26 cellular contexts compared by ENCODE assay signal in the genomic region with DNA sequence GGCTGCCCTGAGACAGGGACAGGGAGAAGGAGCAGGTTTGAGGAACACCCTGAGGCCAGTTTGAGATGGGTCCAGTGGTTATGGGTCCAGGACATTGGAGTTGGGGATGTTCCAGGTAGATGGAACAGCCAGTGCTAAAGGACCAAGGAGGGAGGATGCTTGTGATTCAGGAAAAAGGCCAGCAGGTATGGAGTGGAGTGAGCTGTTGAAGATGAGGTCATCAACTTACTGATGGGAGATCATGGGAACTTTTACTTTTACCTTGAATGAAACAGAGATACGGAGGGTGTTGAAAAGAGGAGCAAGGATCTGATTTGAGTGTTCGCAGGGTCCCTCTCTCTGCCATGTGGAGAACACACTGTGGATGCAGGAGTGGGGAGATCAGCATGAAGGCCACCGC. TPM values are rescaled to one million over a fixed set of nuclear protein-coding genes. Genes with fewer than 3 reads are reported as not detected.
DNase-seq lines count a peak whose midpoint lies in the region; ATAC-seq, FAIRE-seq and TF ChIP-seq lines count a peak whose summit lies in the region.
"Had no signal": no experiment of that assay in that cellular context is flagged by ENCODE, and none has a peak within 500 bp of the region (broad histone marks: within the 10 kb centered on the region; RNA-seq: fewer than 3 reads in every experiment).

No MANE protein-coding gene starts in this region.

- H4K91ac ChIP-seq in mesenchymal stem cell (ENCODE audit: low read length), result no peak overlapping the region

- H3K4me1 ChIP-seq in HEK293 (ENCODE audit: control insufficient read depth, insufficient read depth, low read length) (no peaks in the 10 kb centered on the region), K562 (replicated peaks in 1 of 2; ENCODE audit: control insufficient read depth in 2 of 2, insufficient read depth in 2 of 2, low read length in 2 of 2) (peaks cover 4 to 25% of the 10 kb centered on the region in 2 experiments), mesenchymal stem cell (ENCODE audit: control insufficient read depth, insufficient read depth, low read depth, low read length) (peaks cover 4% of the 10 kb centered on the region), osteoblast (ENCODE audit: insufficient read depth, low read length) (no peaks in the 10 kb centered on the region), hepatocyte (ENCODE audit: insufficient read depth) (no peaks in the 10 kb centered on the region)
- H3K4me1 ChIP-seq: BE2C, BLaER1 had no signal

- TF ChIP-seq CTCF in HEK293 (tag by site-specific recombination; IDR thresholded peaks at IDR 0.05), result no peak
- no peak for TF ChIP-seq CTCF in K562 (IDR thresholded peaks at IDR 0.05 in 2 of 3, conservative IDR thresholded peaks at IDR 0.05 in 1 of 3; ENCODE audit: insufficient read depth in 2 of 3, low read depth in 1 of 3, low read length in 3 of 3)
- TF ChIP-seq CTCF in osteoblast (IDR thresholded peaks at IDR 0.05; ENCODE audit: extremely low read depth, low read depth, low read length), result no peak
- TF ChIP-seq CTCF in hepatocyte (IDR thresholded peaks at IDR 0.05; ENCODE audit: poor library complexity), result no peak

- POLR2A ChIA-PET in HEK293 (lab: Yijun Ruan, JAX) (interaction anchor here (0.6 kb wide), 1 partner anchor 115 kb away, joined by 3 read pairs; no protein-coding TSS in a partner anchor), K562 (lab: Yijun Ruan, JAX) (interaction anchor here (0.7 to 0.8 kb wide), 2 partner anchors 14 to 103 kb away, joined by 3 read pairs; no protein-coding TSS in a partner anchor)

- H2BK5ac ChIP-seq in mesenchymal stem cell (ENCODE audit: low read depth, low read length, poor library complexity, severe bottlenecking), result no peak overlapping the region

- H4K20me1 ChIP-seq in K562 (replicated peaks; ENCODE audit: control insufficient read depth, insufficient read depth, low read length), result no peaks in the 10 kb centered on the region
- H4K20me1 ChIP-seq in osteoblast (ENCODE audit: insufficient read depth, low read length), result no peaks in the 10 kb centered on the region
- H4K20me1 ChIP-seq in hepatocyte (ENCODE audit: insufficient read depth, poor library complexity, severe bottlenecking), result no peaks in the 10 kb centered on the region
- H4K20me1 ChIP-seq: BLaER1 had no signal

- H3K79me1 ChIP-seq in mesenchymal stem cell (replicated peaks; ENCODE audit: low read length, poor library complexity, severe bottlenecking), result no peaks in the 10 kb centered on the region

- no peak overlapping the region for H2AFZ ChIP-seq in K562 (ENCODE audit: low read depth, low read length)
- H2AFZ ChIP-seq in mesenchymal stem cell (ENCODE audit: low read depth, low read length), result no peak overlapping the region
- H2AFZ ChIP-seq in osteoblast (ENCODE audit: low read length), result no peak overlapping the region
- no peak overlapping the region for H2AFZ ChIP-seq in hepatocyte

- ATAC-seq in K562, result no peak

- in situ Hi-C loops in K562 (cut with MboI), result no loop called here

- H3K4ac ChIP-seq in mesenchymal stem cell (ENCODE audit: low read depth in 1 of 2, low read length in 2 of 2), result no peak overlapping the region

- H3K4me2 ChIP-seq in K562 (ENCODE audit: insufficient read depth, low read length) (no peak overlapping the region), mesenchymal stem cell (ENCODE audit: low read length, poor library complexity, severe bottlenecking) (no peak overlapping the region), osteoblast (ENCODE audit: insufficient read depth, low read length) (no peak overlapping the region), hepatocyte (no peak overlapping the region)
- H3K4me2 ChIP-seq: BLaER1 had no signal

- intact Hi-C loops in K562 (cut with micrococcal nuclease), result no loop called here

- FAIRE-seq in K562 (lab: Jason Lieb, UNC), result no peak
- FAIRE-seq: A204.1, G401.6, GM12891, GM19239 had no signal

- 41% methylated on average over 3 of the region's 3 CpGs for WGBS in K562 (ENCODE audit: insufficient coverage, low coverage, missing lambda C conversion rate)
- WGBS in mesenchymal stem cell, result 81% methylated on average over 3 of the region's 3 CpGs
- 94% methylated on average over 3 of the region's 3 CpGs for WGBS in hepatocyte (ENCODE audit: low lambda C conversion rate, missing lambda C conversion rate)

- H3K9ac ChIP-seq in K562 (ENCODE audit: insufficient read depth in 1 of 2, low read depth in 2 of 2, low read length in 2 of 2) (peak overlapping the region in 1 of 2 experiments; percentile 7; a peak in 1 of 4 replicates), mesenchymal stem cell (ENCODE audit: low read length) (no peak overlapping the region)
- H3K9ac ChIP-seq: BLaER1 had no signal

- no peaks in the 10 kb centered on the region; a peak in 1 of 3 replicates for H3K36me3 ChIP-seq in HEK293 (ENCODE audit: control insufficient read depth in 2 of 2, insufficient read depth in 1 of 2, low read length in 2 of 2)
- no peaks in the 10 kb centered on the region for H3K36me3 ChIP-seq in K562 (ENCODE audit: control insufficient read depth, insufficient read depth, low read length)
- H3K36me3 ChIP-seq in mesenchymal stem cell (ENCODE audit: control insufficient read depth in 1 of 2, insufficient read depth in 2 of 2, low read depth in 1 of 2, low read length in 2 of 2), result no peaks in the 10 kb centered on the region
- no peaks in the 10 kb centered on the region for H3K36me3 ChIP-seq in osteoblast (ENCODE audit: insufficient read depth, low read length)
- H3K36me3 ChIP-seq in hepatocyte (replicated peaks; ENCODE audit: insufficient read depth, low read depth), result no peaks in the 10 kb centered on the region
- H3K36me3 ChIP-seq: BE2C, BLaER1 had no signal

- CTCF ChIA-PET in HEK293 (lab: Yijun Ruan, JAX), result interaction anchor here (0.6 to 3.0 kb wide), 7 partner anchors 12 to 187 kb away, joined by 4 to 18 read pairs (median 5); no protein-coding TSS in a partner anchor
- CTCF ChIA-PET in K562 (lab: Yijun Ruan, JAX; ENCODE audit: low intra/inter-chr PET ratio), result no interaction called here

- no peak overlapping the region for H2BK15ac ChIP-seq in mesenchymal stem cell (ENCODE audit: low read depth, poor library complexity, severe bottlenecking)

- H3K23ac ChIP-seq in mesenchymal stem cell (ENCODE audit: low read length in 2 of 2), result no peak overlapping the region

- no peak overlapping the region for H2BK12ac ChIP-seq in mesenchymal stem cell (ENCODE audit: low read length in 2 of 2)

- H3K14ac ChIP-seq in mesenchymal stem cell (ENCODE audit: low read length in 2 of 2), result no peak overlapping the region

- H2BK120ac ChIP-seq in mesenchymal stem cell (ENCODE audit: low read depth, low read length), result no peak overlapping the region

- no peaks in the 10 kb centered on the region; the same call in 1 of the 2 replicates for H3K9me3 ChIP-seq in HEK293 (ENCODE audit: control insufficient read depth, insufficient read depth, low read depth, low read length)
- no peaks in the 10 kb centered on the region for H3K9me3 ChIP-seq in K562 (replicated peaks; ENCODE audit: control insufficient read depth, insufficient read depth, low read depth, low read length)
- H3K9me3 ChIP-seq in mesenchymal stem cell (ENCODE audit: control insufficient read depth, low read length), result no peaks in the 10 kb centered on the region
- no peaks in the 10 kb centered on the region for H3K9me3 ChIP-seq in osteoblast (ENCODE audit: low read depth, low read length)
- H3K9me3 ChIP-seq in hepatocyte (ENCODE audit: low read depth), result no peaks in the 10 kb centered on the region
- H3K9me3 ChIP-seq: BE2C, BLaER1 had no signal

- BruUV-seq in K562 (replicated peaks; lab: Mats Ljungman, UMichigan), result no TSS peak

- peaks cover 3% of the 10 kb centered on the region for H3K9me1 ChIP-seq in K562 (ENCODE audit: control insufficient read depth, insufficient read depth, low read length)

- no peaks in the 10 kb centered on the region for H3K9me2 ChIP-seq in hepatocyte (replicated peaks; ENCODE audit: insufficient read depth)

- H4K8ac ChIP-seq in mesenchymal stem cell (ENCODE audit: low read length), result peak overlapping the region; percentile 23

- H3K4me3 ChIP-seq in HEK293 (ENCODE audit: low read depth, low read length), result no peak overlapping the region
- H3K4me3 ChIP-seq in K562, result no peak overlapping the region
- H3K4me3 ChIP-seq in mesenchymal stem cell (ENCODE audit: insufficient read depth in 1 of 2, low read depth in 1 of 2, low read length in 2 of 2), result no peak overlapping the region
- H3K4me3 ChIP-seq in osteoblast (ENCODE audit: insufficient read depth, low read length), result no peak overlapping the region
- no peak overlapping the region for H3K4me3 ChIP-seq in hepatocyte
- H3K4me3 ChIP-seq: BLaER1 had no signal

- H3K18ac ChIP-seq in mesenchymal stem cell (ENCODE audit: low read depth in 1 of 2, low read length in 2 of 2), result no peak overlapping the region

- no peak for TF ChIP-seq EP300 in K562 (IDR thresholded peaks at IDR 0.05; ENCODE audit: low read length)

- H3K79me2 ChIP-seq in K562 (ENCODE audit: control insufficient read depth, insufficient read depth, low read length), result no peaks in the 10 kb centered on the region
- H3K79me2 ChIP-seq in osteoblast (ENCODE audit: insufficient read depth, low read length), result no peaks in the 10 kb centered on the region
- no peaks in the 10 kb centered on the region for H3K79me2 ChIP-seq in hepatocyte

- H2AK5ac ChIP-seq in mesenchymal stem cell (ENCODE audit: low read length, severe bottlenecking), result no peak overlapping the region

- no peak overlapping the region for H3K27ac ChIP-seq in HEK293 (ENCODE audit: extremely low read depth, low read depth, low read length)
- no peak overlapping the region for H3K27ac ChIP-seq in K562 (ENCODE audit: extremely low read depth, low read depth, low read length)
- H3K27ac ChIP-seq in mesenchymal stem cell (ENCODE audit: low read length, poor library complexity, severe bottlenecking), result no peak overlapping the region
- no peak overlapping the region for H3K27ac ChIP-seq in osteoblast (ENCODE audit: low read depth, low read length)
- H3K27ac ChIP-seq in hepatocyte, result no peak overlapping the region
- H3K27ac ChIP-seq: BLaER1 had no signal

- no peaks in the 10 kb centered on the region for H3K27me3 ChIP-seq in K562 (ENCODE audit: control insufficient read depth in 2 of 2, insufficient read depth in 2 of 2, low read length in 2 of 2)
- H3K27me3 ChIP-seq in mesenchymal stem cell (ENCODE audit: control insufficient read depth in 1 of 2, insufficient read depth in 1 of 2, low read length in 2 of 2), result peaks cover 33 to 34% of the 10 kb centered on the region in 2 experiments
- peaks cover 5% of the 10 kb centered on the region for H3K27me3 ChIP-seq in osteoblast (ENCODE audit: insufficient read depth, low read length)
- peaks cover 5% of the 10 kb centered on the region for H3K27me3 ChIP-seq in hepatocyte
- H3K27me3 ChIP-seq: BE2C, BLaER1 had no signal

- no peak for TF ChIP-seq POLR2A in K562 (conservative IDR thresholded peaks at IDR 0.05)

- DNase-seq in K562 (ENCODE audit: extremely low read depth in 1 of 4, low spot score in 3 of 4), result no peak
- DNase-seq in mesenchymal stem cell, result no peak
- peak; percentile 56 for DNase-seq in osteoblast (ENCODE audit: insufficient read length, low spot score, missing footprints)
- no peak for DNase-seq in hepatocyte (ENCODE audit: low spot score)
- DNase-seq in DMS53 (lab: John Stamatoyannopoulos, UW), result no peak
- no peak for DNase-seq in NCI-H526 treated with DMSO at 0.1 percent for 48 hours (lab: John Stamatoyannopoulos, UW)
- no peak for DNase-seq in activated naive CD4-positive, alpha-beta T cell treated with anti-CD3 and anti-CD28 coated beads, Interleukin-2, amount 50 U/mL, for 16 hours
- DNase-seq: 8988T; ACHN; BE2C; C1 segment of cervical spinal cord; CD4-positive, alpha-beta memory T cell; CD4-positive, CD25-positive, alpha-beta regulatory T cell; CD8-positive, alpha-beta memory T cell; COR-L47; DMS 273 treated with DMSO at 0.1 percent for 48 hours; DMS153; DMS79 treated with DMSO at 0.1 percent for 48 hours; GF-D8 had no signal

- no peak for TF ChIP-seq RAD21 in K562 (CRISPR knock-in tag; conservative IDR thresholded peaks at IDR 0.05 in 1 of 2, IDR thresholded peaks at IDR 0.05 in 1 of 2)

RNA-seq across cellular contexts. Expression of a gene that starts 25.5 kb away (rescaled TPM):
- total RNA-seq in K562 (2011; cell fraction: chromatin; rRNA removed; ENCODE audit: low replicate concordance), result 5.7 and 11.0 TPM in 2 replicates
- total RNA-seq in K562 (2011; cell fraction: nucleolus; rRNA removed), result 3.8 and 4.5 TPM in 2 replicates
- total RNA-seq in K562 (2011; cell fraction: nucleoplasm; rRNA removed), result 5.3 and 6.9 TPM in 2 replicates
- total RNA-seq in K562 (2014; rRNA removed) (0.86 and 2.0 TPM in 2 replicates), K562 (2014; rRNA removed; fragmentation: Illumina TruSeq; extraction: Trizol) (0.16 and 0.47 TPM in 2 replicates), K562 (2015; rRNA removed; fragmentation: Illumina TruSeq; extraction: Trizol) (0.83 and 1.3 TPM in 2 replicates), K562 (2021) (1.5 and 1.6 TPM in 2 replicates), osteoblast (0.72 and 1.2 TPM in 2 replicates), hepatocyte (0.28 and 0.67 TPM in 2 replicates)
- polyA plus RNA-seq in K562 (2011; rRNA removed) (1.2 and 1.3 TPM in 2 replicates), K562 (2014; fragmentation: Illumina TruSeq; extraction: Trizol) (0.51 and 0.70 TPM in 2 replicates), K562 (2014; fragmentation: Nextera tagmentation; extraction: Ambion mirVana) (under 1 TPM; 0.01 to 0.10 TPM), K562 (2014; rRNA removed) (1.2 and 1.3 TPM in 2 replicates), hepatocyte (0.66 and 1.3 TPM in 2 replicates)
- polyA plus RNA-seq in K562 (2011; cell fraction: cytosol; rRNA removed), result 0.94 and 1.8 TPM in 2 replicates
- polyA plus RNA-seq in K562 (2011; cell fraction: nucleus; rRNA removed), result 2.6 and 3.5 TPM in 2 replicates
- polyA plus RNA-seq in K562 (2012), result 1.7 and 1.9 TPM in 2 replicates
- 1.1 and 1.5 TPM in 2 replicates for polyA minus RNA-seq in K562 (2011; rRNA and poly(A)+ RNA removed)
- 0.38 and 0.46 TPM in 2 replicates for polyA minus RNA-seq in K562 (2011; cell fraction: cytosol; rRNA and poly(A)+ RNA removed)
- 0.81 and 1.4 TPM in 2 replicates for polyA minus RNA-seq in K562 (2011; cell fraction: nucleus; rRNA and poly(A)+ RNA removed)
- 0.23 TPM for polyA plus RNA-seq in mesenchymal stem cell (2013, experiment 1 of 2)
- polyA plus RNA-seq in mesenchymal stem cell (2013, experiment 2 of 2), result 0.15 TPM
- total RNA-seq: CD4-positive, CD25-positive, alpha-beta regulatory T cell had no signal
- polyA plus RNA-seq: CD14-positive monocyte; CD4-positive, CD25-positive, alpha-beta regulatory T cell; CD8-positive, alpha-beta memory T cell had no signal

RNA-seq across cellular contexts. Expression of a gene that starts 26.7 kb away (rescaled TPM):
- 26.9 and 65.0 TPM in 2 replicates for total RNA-seq in K562 (2011; cell fraction: chromatin; rRNA removed; ENCODE audit: low replicate concordance)
- total RNA-seq in K562 (2011; cell fraction: nucleolus; rRNA removed), result 107 and 125 TPM in 2 replicates
- 74.7 and 75.7 TPM in 2 replicates for total RNA-seq in K562 (2011; cell fraction: nucleoplasm; rRNA removed)
- 749 and 813 TPM in 2 replicates for total RNA-seq in K562 (2014; rRNA removed)
- 110 and 229 TPM in 2 replicates for total RNA-seq in K562 (2014; rRNA removed; fragmentation: Illumina TruSeq; extraction: Trizol)
- 331 and 332 TPM in 2 replicates for total RNA-seq in K562 (2015; rRNA removed; fragmentation: Illumina TruSeq; extraction: Trizol)
- total RNA-seq in K562 (2021), result 457 and 476 TPM in 2 replicates
- polyA plus RNA-seq in K562 (2011; rRNA removed), result 368 and 461 TPM in 2 replicates
- 836 and 2,229 TPM in 2 replicates for polyA plus RNA-seq in K562 (2011; cell fraction: cytosol; rRNA removed)
- 252 and 288 TPM in 2 replicates for polyA plus RNA-seq in K562 (2011; cell fraction: nucleus; rRNA removed)
- 416 and 585 TPM in 2 replicates for polyA plus RNA-seq in K562 (2012)
- polyA plus RNA-seq in K562 (2014; fragmentation: Illumina TruSeq; extraction: Trizol), result 260 and 428 TPM in 2 replicates
- polyA plus RNA-seq in K562 (2014; fragmentation: Nextera tagmentation; extraction: Ambion mirVana), result 100 to 1,000 TPM in 1 of 2 experiments, 10 to 100 TPM in 1; 81.1 to 184 TPM
- polyA plus RNA-seq in K562 (2014; rRNA removed), result 634 and 677 TPM in 2 replicates
- polyA minus RNA-seq in K562 (2011; rRNA and poly(A)+ RNA removed), result 85.4 and 138 TPM in 2 replicates
- polyA minus RNA-seq in K562 (2011; cell fraction: cytosol; rRNA and poly(A)+ RNA removed), result 198 and 225 TPM in 2 replicates
- 34.6 and 38.7 TPM in 2 replicates for polyA minus RNA-seq in K562 (2011; cell fraction: nucleus; rRNA and poly(A)+ RNA removed)
- polyA plus RNA-seq in mesenchymal stem cell (2013, experiment 1 of 2), result 83.8 TPM
- polyA plus RNA-seq in mesenchymal stem cell (2013, experiment 2 of 2), result 80.0 TPM
- total RNA-seq in osteoblast, result 75.7 and 82.2 TPM in 2 replicates
- total RNA-seq in hepatocyte, result 114 and 116 TPM in 2 replicates
- 146 and 157 TPM in 2 replicates for polyA plus RNA-seq in hepatocyte

RNA-seq across cellular contexts. Expression of a gene that starts 48.1 kb away (rescaled TPM):
- 16.7 and 27.2 TPM in 2 replicates for total RNA-seq in K562 (2011; cell fraction: chromatin; rRNA removed; ENCODE audit: low replicate concordance)
- total RNA-seq in K562 (2011; cell fraction: nucleolus; rRNA removed), result 20.4 and 20.7 TPM in 2 replicates
- 24.9 and 26.9 TPM in 2 replicates for total RNA-seq in K562 (2011; cell fraction: nucleoplasm; rRNA removed)
- total RNA-seq in K562 (2014; rRNA removed) (17.5 and 19.3 TPM in 2 replicates), K562 (2014; rRNA removed; fragmentation: Illumina TruSeq; extraction: Trizol) (16.1 and 17.2 TPM in 2 replicates), K562 (2015; rRNA removed; fragmentation: Illumina TruSeq; extraction: Trizol) (21.6 and 27.7 TPM in 2 replicates), K562 (2021) (28.9 and 31.4 TPM in 2 replicates), osteoblast (21.2 and 23.5 TPM in 2 replicates), hepatocyte (36.4 and 40.4 TPM in 2 replicates)
- polyA plus RNA-seq in K562 (2011; rRNA removed) (17.6 and 18.9 TPM in 2 replicates), K562 (2014; fragmentation: Illumina TruSeq; extraction: Trizol) (15.1 and 18.6 TPM in 2 replicates), K562 (2014; fragmentation: Nextera tagmentation; extraction: Ambion mirVana) (1 to 10 TPM; 5.4 to 5.9 TPM), K562 (2014; rRNA removed) (18.1 and 18.5 TPM in 2 replicates), hepatocyte (62.2 and 64.0 TPM in 2 replicates)
- 19.3 and 35.5 TPM in 2 replicates for polyA plus RNA-seq in K562 (2011; cell fraction: cytosol; rRNA removed)
- polyA plus RNA-seq in K562 (2011; cell fraction: nucleus; rRNA removed), result 17.8 and 23.4 TPM in 2 replicates
- 20.7 and 22.0 TPM in 2 replicates for polyA plus RNA-seq in K562 (2012)
- polyA minus RNA-seq in K562 (2011; rRNA and poly(A)+ RNA removed), result 18.4 and 23.4 TPM in 2 replicates
- polyA minus RNA-seq in K562 (2011; cell fraction: cytosol; rRNA and poly(A)+ RNA removed), result 24.3 and 28.9 TPM in 2 replicates
- polyA minus RNA-seq in K562 (2011; cell fraction: nucleus; rRNA and poly(A)+ RNA removed), result 8.1 and 13.9 TPM in 2 replicates
- polyA plus RNA-seq in mesenchymal stem cell (2013, experiment 1 of 2), result 22.0 TPM
- polyA plus RNA-seq in mesenchymal stem cell (2013, experiment 2 of 2), result 22.4 TPM
